ENCODE assay signal across 8 cellular contexts in genomic region chr4:30720656-30721352, GRCh38. TPM values are rescaled to one million over a fixed set of nuclear protein-coding genes. Genes with fewer than 3 reads are reported as not detected.
DNase-seq lines count a peak whose midpoint lies in the region; ATAC-seq and TF ChIP-seq lines count a peak whose summit lies in the region.

No MANE protein-coding gene starts in this region.

- intact Hi-C loops in HCT116 (cut with micrococcal nuclease): no loop called here

- H3K4me1 ChIP-seq in HCT116 (ENCODE audit: control insufficient read depth in 1 of 2, insufficient read depth in 2 of 2, low read length in 2 of 2): peaks cover 17% of the 10 kb centered on the region in 2 experiments
- no peaks in the 10 kb centered on the region for H3K4me1 ChIP-seq in Karpas-422 (ENCODE audit: low read length)

- TF ChIP-seq CTCF in AG04450 (IDR thresholded peaks at IDR 0.05; ENCODE audit: low read depth, low read length) (no peak), HCT116 (IDR thresholded peaks at IDR 0.05 in 2 of 3, conservative IDR thresholded peaks at IDR 0.05 in 1 of 3; ENCODE audit: borderline replicate concordance in 1 of 3, insufficient read depth in 1 of 3, low read depth in 2 of 3, low read length in 2 of 3) (no peak)

- no TSS peak for BruUV-seq in HCT116 (replicated peaks; lab: Mats Ljungman, UMichigan)

- H3K9me2 ChIP-seq in HCT116 (ENCODE audit: insufficient read depth): no peaks in the 10 kb centered on the region
- H3K9me2 ChIP-seq in Karpas-422 (replicated peaks; ENCODE audit: insufficient read depth, low read length): no peaks in the 10 kb centered on the region

- no peaks in the 10 kb centered on the region for H4K20me1 ChIP-seq in HCT116 (ENCODE audit: insufficient read depth)
- H4K20me1 ChIP-seq in Karpas-422 (ENCODE audit: insufficient read depth, low read depth, low read length): no peaks in the 10 kb centered on the region

- H3K36me3 ChIP-seq in HCT116 (ENCODE audit: control insufficient read depth in 1 of 2, insufficient read depth in 2 of 2, low read length in 2 of 2): no peaks in the 10 kb centered on the region
- H3K36me3 ChIP-seq in Karpas-422 (ENCODE audit: insufficient read depth, low read length): no peaks in the 10 kb centered on the region

- H3K4me2 ChIP-seq in HCT116 (ENCODE audit: low read length) (no peak overlapping the region), Karpas-422 (ENCODE audit: low read depth, low read length, poor library complexity, severe bottlenecking) (no peak overlapping the region)

- H3K27ac ChIP-seq in AG04450 (ENCODE audit: low read depth, low read length) (peak overlapping the region; percentile 47), HCT116 (ENCODE audit: low read depth, low read length) (peak overlapping the region; percentile 86), Karpas-422 (ENCODE audit: low read length) (no peak overlapping the region)

- H3K79me2 ChIP-seq in HCT116 (ENCODE audit: insufficient read depth, low read length) (peaks cover 15% of the 10 kb centered on the region; the same call in 1 of the 2 replicates), Karpas-422 (ENCODE audit: low read length) (no peaks in the 10 kb centered on the region)

- H3K9me3 ChIP-seq in AG04450 (ENCODE audit: control insufficient read depth, insufficient read depth, low read length): no peaks in the 10 kb centered on the region; the same call in 1 of the 2 replicates
- H3K9me3 ChIP-seq in HCT116 (ENCODE audit: control insufficient read depth in 1 of 2, insufficient read depth in 1 of 2, low read depth in 1 of 2, low read length in 2 of 2): peaks cover 10 to 36% of the 10 kb centered on the region in 2 experiments; a peak in 2 of 4 replicates
- peaks cover 15% of the 10 kb centered on the region for H3K9me3 ChIP-seq in Karpas-422 (ENCODE audit: low read length)

- peak overlapping the region; percentile 87 for H3K4me3 ChIP-seq in AG04450 (ENCODE audit: low read depth, low read length)
- no peak overlapping the region for H3K4me3 ChIP-seq in HCT116 (replicated peaks in 1 of 2; ENCODE audit: low read depth in 1 of 2, low read length in 2 of 2)
- no peak overlapping the region for H3K4me3 ChIP-seq in Karpas-422 (ENCODE audit: low read length)

- TF ChIP-seq POLR2A in HCT116 (IDR thresholded peaks at IDR 0.05; ENCODE audit: borderline replicate concordance, extremely low read depth, insufficient read depth, insufficient read length): no peak

- no peak overlapping the region for H2AFZ ChIP-seq in HCT116 (ENCODE audit: low read depth, low read length, poor library complexity, severe bottlenecking)
- H2AFZ ChIP-seq in Karpas-422 (ENCODE audit: low read length): no peak overlapping the region

- TF ChIP-seq RAD21 in HCT116 (IDR thresholded peaks at IDR 0.05; ENCODE audit: low read depth): no peak

- H3K27me3 ChIP-seq in AG04450 (ENCODE audit: control insufficient read depth, insufficient read depth, low read length) (no peaks in the 10 kb centered on the region), HCT116 (ENCODE audit: insufficient read depth, low read length) (no peaks in the 10 kb centered on the region), Karpas-422 (ENCODE audit: low read length) (no peaks in the 10 kb centered on the region)

- RAD21 ChIA-PET in HCT116 (lab: Charles Lee; ENCODE audit: low non-redundant PET in 1 of 2, low total read pairs in 2 of 2, uncharacterized antibody in 2 of 2, unreplicated experiment in 2 of 2): no interaction called here

- POLR2A ChIA-PET in AG04450 (lab: Yijun Ruan, JAX) (no interaction called here), HCT116 (lab: Charles Lee) (no interaction called here)

- no peak overlapping the region for H3K9ac ChIP-seq in HCT116 (ENCODE audit: low read length)
- no peak overlapping the region for H3K9ac ChIP-seq in Karpas-422 (ENCODE audit: low read length)

- CTCF ChIA-PET in AG04450 (lab: Charles Lee) (interaction anchor here (0.8 to 2.0 kb wide), 10 partner anchors 33 to 485 kb away, joined by 3 to 10 read pairs (median 4); no protein-coding TSS in a partner anchor), HCT116 (lab: Charles Lee) (no interaction called here)

- no peak for ATAC-seq in HCT116
- no peak for ATAC-seq in HG03159 (IDR thresholded peaks at IDR 0.05; ENCODE audit: unreplicated experiment)
- no peak for ATAC-seq in HG03135 (IDR thresholded peaks at IDR 0.05; ENCODE audit: unreplicated experiment)

- no peak for DNase-seq in AG04450 (ENCODE audit: low read depth, low spot score)
- DNase-seq in HCT116 (ENCODE audit: low read depth, low spot score): no peak
- DNase-seq in amniotic epithelial cell (ENCODE audit: low read depth): peak; percentile 55
- peak; percentile 57 for DNase-seq in hepatic stellate cell (ENCODE audit: low spot score)
- DNase-seq in retina: peak; percentile 91
- no peak for DNase-seq in Karpas-422

TF ChIP-seq in HCT116, 20 proteins besides CTCF, POLR2A, EP300 and RAD21:
- TF ChIP-seq YY1 (IDR thresholded peaks at IDR 0.05; ENCODE audit: extremely low read depth, insufficient replicate concordance, low read depth, low read length) (no peak), REST (IDR thresholded peaks at IDR 0.05; ENCODE audit: low read depth) (no peak), ATF3 (IDR thresholded peaks at IDR 0.05) (no peak), EZH2phosphoT487 (IDR thresholded peaks at IDR 0.05; ENCODE audit: borderline replicate concordance) (no peak), ELF1 (IDR thresholded peaks at IDR 0.05; ENCODE audit: borderline replicate concordance, low read depth) (no peak), TCF7L2 (IDR thresholded peaks at IDR 0.05; ENCODE audit: borderline replicate concordance, extremely low read depth, insufficient read depth, insufficient read length) (no peak)

RNA-seq across cellular contexts. Expression of gene PCDH7, which starts 0.6 kb away (rescaled TPM):
- 18.5 and 20.0 TPM in 2 replicates for polyA plus RNA-seq in AG04450 (2011; rRNA removed)
- 61.6 and 62.8 TPM in 2 replicates for polyA minus RNA-seq in AG04450 (2011; rRNA and poly(A)+ RNA removed)
- total RNA-seq in HCT116 (2021; ENCODE audit: unreplicated experiment): 65.9 TPM
- 29.5 and 35.8 TPM in 2 replicates for polyA plus RNA-seq in HCT116 (2012)
- total RNA-seq in Karpas-422 (2014; rRNA removed; shearing (Covaris generic); ENCODE audit: low replicate concordance): not detected in 2 replicates

Comparison
In these comparisons a context has a peak if more than half of its experiments do, and no peak if none do; other contexts are left out.
1. DNase-seq: peak in amniotic epithelial cell (single experiment), hepatic stellate cell (single experiment) and retina (single experiment); none in AG04450 (single experiment), HCT116 (single experiment) and Karpas-422 (single experiment).
2. RNA of gene PCDH7, which starts 0.6 kb away (total RNA-seq): 65.9 TPM in HCT116 (single experiment); not detected in Karpas-422; every median in the first group is over 10 times any median in the second.